In the genomic region with DNA sequence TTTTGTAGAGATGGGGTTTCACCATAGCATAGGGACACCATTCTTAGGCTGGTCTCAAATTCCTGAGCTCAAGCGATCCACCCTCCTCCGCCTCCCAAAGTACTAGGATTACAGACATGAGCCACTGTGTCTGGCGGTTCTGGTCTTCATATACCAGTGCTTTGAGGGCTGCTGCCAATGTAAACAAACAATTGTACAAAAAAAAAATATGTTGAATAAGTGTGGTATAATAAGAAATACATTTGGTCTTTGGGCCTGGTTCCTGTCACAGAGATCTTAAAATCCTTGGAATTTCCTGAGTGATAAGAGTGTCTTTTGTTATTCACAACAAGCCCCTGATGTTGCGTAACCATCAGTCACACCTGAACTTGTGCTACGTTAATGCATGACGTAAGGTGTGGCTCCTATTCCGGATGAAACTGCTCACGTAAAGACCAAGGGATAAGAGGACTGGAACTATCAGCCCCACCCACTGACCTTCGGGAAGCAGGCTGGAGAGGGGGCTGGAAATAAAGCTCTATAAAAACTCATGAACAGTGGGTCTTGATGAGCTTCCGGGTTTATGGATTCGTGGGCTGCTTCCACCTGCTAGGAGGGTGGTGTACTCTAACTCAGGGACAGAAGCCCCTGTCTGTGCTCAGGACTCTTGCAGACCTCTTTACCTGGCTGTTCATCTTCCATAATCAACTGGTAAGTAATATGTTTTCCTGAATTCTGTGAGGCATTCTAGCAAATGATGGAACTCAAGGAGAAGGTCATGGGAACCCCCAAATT, we compare ENCODE assay signal across 11 cellular contexts. TPM values are rescaled to one million over a fixed set of nuclear protein-coding genes. Genes with fewer than 3 reads are reported as not detected.
DNase-seq lines count a peak whose midpoint lies in the region; ATAC-seq lines count a peak whose summit lies in the region.
"Had no signal": no experiment of that assay in that cellular context is flagged by ENCODE, and none has a peak within 500 bp of the region (broad histone marks: within the 10 kb centered on the region; RNA-seq: fewer than 3 reads in every experiment).

No MANE protein-coding gene starts in this region.

- peak overlapping the region; percentile 13; the same call in 1 of the 2 replicates for H3K27ac ChIP-seq in HUES64 (ENCODE audit: low read depth, low read length)
- peak overlapping the region; percentile 54 for H3K27ac ChIP-seq in right cardiac atrium (ENCODE audit: low read length)
- H3K27ac ChIP-seq: cardiac muscle cell had no signal

- 55% methylated on average over 11 of the region's 11 CpGs for WGBS in HUES64
- 37% methylated on average over 11 of the region's 11 CpGs for WGBS in right cardiac atrium

- no peaks in the 10 kb centered on the region for H3K36me3 ChIP-seq in HUES64 (ENCODE audit: insufficient read depth, low read length)
- H3K36me3 ChIP-seq: cardiac muscle cell had no signal

- H3K9me3 ChIP-seq in HUES64 (ENCODE audit: insufficient read depth, low read depth, low read length) (no peaks in the 10 kb centered on the region), right cardiac atrium (ENCODE audit: control insufficient read depth, low read length) (no peaks in the 10 kb centered on the region)

- DNase-seq in amniotic epithelial cell (ENCODE audit: low read depth) (peak; percentile 82), right cardiac atrium (no peak), NCI-H146 treated with DMSO at 0.1 percent for 48 hours (lab: John Stamatoyannopoulos, UW; ENCODE audit: unreplicated experiment) (no peak)
- DNase-seq in stimulated activated naive B cell treated with anti-CD40 and anti-IgM and Interleukin-4, amounts not matched to agents 10 μg/mL and 1 μg/mL and 100 μg/mL, for 72 hours = no peak
- no peak for DNase-seq in activated T-cell treated with anti-CD3 and anti-CD28 coated beads, Interleukin-2, amount 50 U/mL, for 48 hours
- DNase-seq: activated CD4-positive, CD25-positive, alpha-beta regulatory T cell treated with anti-CD3 and anti-CD28 coated beads, Interleukin-2, amount 50 U/mL, for 72 hours had no signal

- H3K4me3 ChIP-seq in HUES64 (ENCODE audit: low read length) (peak overlapping the region; percentile 11; the same call in 1 of the 2 replicates), right cardiac atrium (ENCODE audit: low read length) (peak overlapping the region; percentile 5)
- H3K4me3 ChIP-seq: cardiac muscle cell had no signal

- H3K27me3 Mint-ChIP-seq in stimulated activated naive B cell treated with anti-CD40 and anti-IgM and Interleukin-4, amounts not matched to agents 10 μg/mL and 1 μg/mL and 100 μg/mL, for 72 hours = no peaks in the 10 kb centered on the region

- no peak overlapping the region; the same call in 1 of the 2 replicates for H3K9ac ChIP-seq in HUES64 (ENCODE audit: low read depth, low read length)

- intact Hi-C loops in right cardiac atrium (cut with DNase I) = loop anchor here (2.0 to 10.0 kb wide), 8 partner anchors 141 to 366 kb away; a partner anchor contains a TSS

- no peaks in the 10 kb centered on the region for H3K9me3 Mint-ChIP-seq in stimulated activated naive B cell treated with anti-CD40 and anti-IgM and Interleukin-4, amounts not matched to agents 10 μg/mL and 1 μg/mL and 100 μg/mL, for 72 hours
- H3K9me3 Mint-ChIP-seq: naive B cell had no signal

- no peaks in the 10 kb centered on the region for H3K36me3 Mint-ChIP-seq in stimulated activated naive B cell treated with anti-CD40 and anti-IgM and Interleukin-4, amounts not matched to agents 10 μg/mL and 1 μg/mL and 100 μg/mL, for 72 hours
- H3K36me3 Mint-ChIP-seq: naive B cell had no signal

- H3K4me1 ChIP-seq in HUES64 (ENCODE audit: insufficient read depth, low read length) = peaks cover 10% of the 10 kb centered on the region
- H3K4me1 ChIP-seq in right cardiac atrium (ENCODE audit: control insufficient read depth, insufficient read depth, low read length) = no peaks in the 10 kb centered on the region

- no peak overlapping the region for H3K4me3 Mint-ChIP-seq in stimulated activated naive B cell treated with anti-CD40 and anti-IgM and Interleukin-4, amounts not matched to agents 10 μg/mL and 1 μg/mL and 100 μg/mL, for 72 hours
- H3K4me3 Mint-ChIP-seq: naive B cell had no signal

- ATAC-seq in right cardiac atrium (peak; percentile 65 to 72), GM21723 (IDR thresholded peaks at IDR 0.05; ENCODE audit: unreplicated experiment) (no peak), GM18861 (IDR thresholded peaks at IDR 0.05; ENCODE audit: unreplicated experiment) (no peak)
- ATAC-seq in stimulated activated naive B cell treated with anti-CD40 and anti-IgM and Interleukin-4, amounts not matched to agents 10 μg/mL and 1 μg/mL and 100 μg/mL, for 72 hours (replicated peaks) = no peak

- peak overlapping the region; percentile 6 for H3K27ac Mint-ChIP-seq in stimulated activated naive B cell treated with anti-CD40 and anti-IgM and Interleukin-4, amounts not matched to agents 10 μg/mL and 1 μg/mL and 100 μg/mL, for 72 hours

- H3K27me3 ChIP-seq in HUES64 (ENCODE audit: insufficient read depth, low read length) (no peaks in the 10 kb centered on the region), right cardiac atrium (ENCODE audit: control insufficient read depth, insufficient read depth) (no peaks in the 10 kb centered on the region)
- H3K27me3 ChIP-seq: cardiac muscle cell had no signal

- H3K4me1 Mint-ChIP-seq in stimulated activated naive B cell treated with anti-CD40 and anti-IgM and Interleukin-4, amounts not matched to agents 10 μg/mL and 1 μg/mL and 100 μg/mL, for 72 hours = peaks cover 0 to 14% of the 10 kb centered on the region in 2 donors
- H3K4me1 Mint-ChIP-seq: naive B cell had no signal

RNA-seq across cellular contexts. Expression of a gene that starts 16.5 kb away (rescaled TPM):
- 45.0 TPM for polyA plus RNA-seq in HUES64 (2013, experiment 1 of 2)
- 47.2 TPM for polyA plus RNA-seq in HUES64 (2013, experiment 2 of 2)
- 10 to 100 TPM; 11.3 to 17.6 (median 15.3) TPM for total RNA-seq in right cardiac atrium
- 12.0 TPM for polyA plus RNA-seq in right cardiac atrium

RNA-seq across cellular contexts. Expression of a gene that starts 18.7 kb away (rescaled TPM):
- polyA plus RNA-seq in HUES64 (2013, experiment 1 of 2) = 0.85 TPM
- 1.1 TPM for polyA plus RNA-seq in HUES64 (2013, experiment 2 of 2)
- 10 to 100 TPM; 13.5 to 44.5 (median 22.6) TPM for total RNA-seq in right cardiac atrium
- polyA plus RNA-seq in right cardiac atrium = 49.4 TPM
- total RNA-seq: cardiac muscle cell had no signal
- polyA plus RNA-seq: cardiac muscle cell had no signal

Comparison
In these comparisons a context has a peak if more than half of its experiments do, and no peak if none do; other contexts are left out.
1. ATAC-seq: peak in right cardiac atrium (2 of 2); none in stimulated activated naive B cell treated with anti-CD40 and anti-IgM and Interleukin-4, amounts not matched to agents 10 μg/mL and 1 μg/mL and 100 μg/mL, for 72 hours (0 of 2), GM21723 (single experiment) and GM18861 (single experiment).